9 cellular contexts compared by ENCODE assay signal in the genomic region with DNA sequence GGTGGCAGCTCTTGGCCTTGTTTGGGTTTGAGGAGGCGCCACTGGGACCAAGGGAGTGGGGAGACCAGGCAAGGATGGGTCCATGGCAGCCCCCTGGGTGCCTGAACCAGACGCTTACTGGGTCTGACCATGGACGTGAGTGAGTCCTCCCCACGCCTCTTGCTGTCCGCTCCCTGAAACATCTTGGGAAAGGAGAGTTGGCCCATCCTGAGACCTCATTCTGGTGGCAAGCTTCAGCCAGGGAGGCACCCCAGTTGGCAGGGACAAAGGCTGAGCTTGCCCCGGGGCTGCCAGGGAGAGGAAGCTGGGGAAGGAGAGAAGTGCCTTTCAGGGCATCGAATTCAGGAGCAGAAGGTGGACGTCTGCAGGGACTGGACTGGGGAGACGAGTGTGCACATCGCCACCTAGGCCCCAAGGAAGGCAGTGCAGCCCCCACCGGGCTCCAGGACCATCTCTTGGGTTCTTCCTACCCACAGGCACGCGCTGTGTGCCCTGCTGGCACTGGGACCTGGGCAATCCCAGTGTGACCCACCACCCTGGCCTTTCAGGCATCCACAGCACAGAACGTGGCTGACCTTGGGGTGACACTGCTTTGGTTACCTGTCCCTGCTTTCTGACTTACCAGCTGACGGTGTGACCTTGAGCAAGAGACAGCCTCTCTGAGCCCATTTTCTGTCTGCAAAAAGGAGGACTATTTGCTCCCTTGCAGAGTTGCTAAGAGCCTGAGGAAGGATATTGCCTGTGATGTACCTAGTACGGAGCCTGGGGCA.
DNase-seq lines count a peak whose midpoint lies in the region; ATAC-seq, FAIRE-seq and TF ChIP-seq lines count a peak whose summit lies in the region.
"Had no signal": no experiment of that assay in that cellular context is flagged by ENCODE, and none has a peak within 500 bp of the region (broad histone marks: within the 10 kb centered on the region; RNA-seq: fewer than 3 reads in every experiment).

No MANE protein-coding gene starts in this region.

- H3K9me1 ChIP-seq in keratinocyte (ENCODE audit: control insufficient read depth, extremely low read depth, insufficient read depth, low read length) = no peaks in the 10 kb centered on the region

- POLR2A ChIA-PET in T-cell (lab: Charles Lee) = no interaction called here

- H3K27ac Mint-ChIP-seq in T-cell = no peak overlapping the region
- H3K27ac Mint-ChIP-seq in brain = peak overlapping the region in 1 of 5 experiments; percentile 50

- H3K9me3 ChIP-seq in DOHH2 (ENCODE audit: control insufficient read depth, insufficient read depth, low read length) = no peaks in the 10 kb centered on the region
- H3K9me3 ChIP-seq in keratinocyte (ENCODE audit: control insufficient read depth, low read depth, low read length) = no peaks in the 10 kb centered on the region
- H3K9me3 ChIP-seq: neutrophil had no signal

- no peak overlapping the region for H2AFZ ChIP-seq in keratinocyte (ENCODE audit: control insufficient read depth, low read length)

- no peaks in the 10 kb centered on the region for H3K4me1 ChIP-seq in DOHH2 (ENCODE audit: control insufficient read depth, low read length)
- peaks cover 15% of the 10 kb centered on the region for H3K4me1 ChIP-seq in keratinocyte (ENCODE audit: control insufficient read depth, extremely low read depth, insufficient read depth, low read length)

- H3K79me2 ChIP-seq in DOHH2 (ENCODE audit: control insufficient read depth, low read length) (no peaks in the 10 kb centered on the region), keratinocyte (ENCODE audit: control insufficient read depth, insufficient read depth, low read length) (no peaks in the 10 kb centered on the region)

- DNase-seq in T-cell (peak in 18 of 34 experiments; percentile 3 to 41 (median 17)), keratinocyte (ENCODE audit: low read depth, low spot score) (peak; percentile 23)
- DNase-seq in stimulated activated CD4-positive, alpha-beta T cell treated with anti-CD3 and anti-CD28 coated beads, Interleukin-2, amount 100 ng/mL, for 4 hours (ENCODE audit: low read depth) = peak; percentile 2

- H3K9ac ChIP-seq in keratinocyte (ENCODE audit: control insufficient read depth, extremely low read depth, insufficient read depth, low read length) = no peak overlapping the region

- ATAC-seq in T-cell (replicated peaks in 1 of 4) (peak in 2 of 4 experiments; percentile 55 to 61), GM18505 (IDR thresholded peaks at IDR 0.05; ENCODE audit: unreplicated experiment) (no peak), GM21786 (IDR thresholded peaks at IDR 0.05; ENCODE audit: unreplicated experiment) (no peak)

- H3K4me2 ChIP-seq in DOHH2 (ENCODE audit: low read length) = no peak overlapping the region
- peak overlapping the region; percentile 52 for H3K4me2 ChIP-seq in keratinocyte (ENCODE audit: control insufficient read depth, extremely low read depth, insufficient read depth, low read depth, low read length)

- H3K9me3 Mint-ChIP-seq in T-cell (peaks cover 0 to 8% (median 7%) of the 10 kb centered on the region in 3 donors), brain (peaks cover 4 to 13% (median 10%) of the 10 kb centered on the region in 5 experiments)

- TF ChIP-seq POLR2A in GM18505 (IDR thresholded peaks at IDR 0.05; ENCODE audit: borderline replicate concordance, extremely low read depth, insufficient read depth, insufficient read length) = no peak

- H3K27me3 Mint-ChIP-seq in T-cell (peaks cover 15 to 31% of the 10 kb centered on the region in 2 donors), brain (peaks cover 22% of the 10 kb centered on the region)

- H3K27me3 ChIP-seq in DOHH2 (ENCODE audit: control insufficient read depth, low read length) (no peaks in the 10 kb centered on the region), keratinocyte (ENCODE audit: control insufficient read depth, extremely low read depth, insufficient read depth, low read length) (peaks cover 7% of the 10 kb centered on the region)

- dilution Hi-C loops in keratinocyte (cut with MboI; ENCODE audit: extremely low pct_ligation_motif_present, low sequenced_read_pairs) = no loop called here

- H3K9me2 ChIP-seq in DOHH2 (replicated peaks; ENCODE audit: control insufficient read depth, low read length) = no peaks in the 10 kb centered on the region

- CTCF ChIA-PET in T-cell (lab: Charles Lee) = interaction anchor here (0.6 to 0.7 kb wide), 2 partner anchors 16 to 19 kb away, joined by 3 to 4 read pairs; no protein-coding TSS in a partner anchor

- H3K27ac ChIP-seq in DOHH2 (ENCODE audit: low read depth, low read length) = no peak overlapping the region
- no peak overlapping the region for H3K27ac ChIP-seq in keratinocyte (ENCODE audit: control insufficient read depth, insufficient read depth, low read length)
- H3K27ac ChIP-seq: neutrophil had no signal

- FAIRE-seq in keratinocyte (lab: Jason Lieb, UNC) = peak; percentile 65

- H3F3A ChIP-seq in DOHH2 (ENCODE audit: control insufficient read depth, insufficient read depth) = no peaks in the 10 kb centered on the region

- peak; percentile 81 for TF ChIP-seq CTCF in DOHH2 (IDR thresholded peaks at IDR 0.05; ENCODE audit: low read depth, low read length, poor library complexity, severe bottlenecking)
- TF ChIP-seq CTCF in LNCAP (IDR thresholded peaks at IDR 0.05) = peak; percentile 66
- peak; percentile 81 to 88 for TF ChIP-seq CTCF in brain (conservative IDR thresholded peaks at IDR 0.05)
- TF ChIP-seq CTCF in keratinocyte (optimal IDR thresholded peaks at IDR 0.05 in 1 of 3, IDR thresholded peaks at IDR 0.05 in 1 of 3, conservative IDR thresholded peaks at IDR 0.05 in 1 of 3; ENCODE audit: extremely low read depth in 1 of 3, insufficient read depth in 2 of 3, low read length in 3 of 3) = peak; percentile 86 to 99 (median 94)

- no peak overlapping the region for H3K4me3 ChIP-seq in DOHH2 (ENCODE audit: low read length)
- H3K4me3 ChIP-seq in keratinocyte (ENCODE audit: control insufficient read depth in 2 of 3, extremely low read depth in 1 of 3, insufficient read depth in 2 of 3, low read depth in 1 of 3, low read length in 3 of 3) = no peak overlapping the region

- H3K4me3 Mint-ChIP-seq in T-cell (no peak overlapping the region), brain (no peak overlapping the region)

- H3K4me1 Mint-ChIP-seq in T-cell (no peaks in the 10 kb centered on the region), brain (no peaks in the 10 kb centered on the region)

- H3K36me3 Mint-ChIP-seq in T-cell (no peaks in the 10 kb centered on the region), brain (no peaks in the 10 kb centered on the region)

- no peaks in the 10 kb centered on the region for H3K36me3 ChIP-seq in DOHH2 (ENCODE audit: control insufficient read depth, low read length)
- H3K36me3 ChIP-seq in keratinocyte (ENCODE audit: control insufficient read depth in 2 of 2, extremely low read depth in 1 of 2, insufficient read depth in 2 of 2, low read length in 2 of 2) = no peaks in the 10 kb centered on the region
- H3K36me3 ChIP-seq: neutrophil had no signal

- H4K20me1 ChIP-seq in DOHH2 (ENCODE audit: control insufficient read depth, insufficient read depth, low read depth, low read length) (no peaks in the 10 kb centered on the region), keratinocyte (ENCODE audit: control insufficient read depth, extremely low read depth, insufficient read depth, low read length) (no peaks in the 10 kb centered on the region)
